ENCODE assay signal across 7 cellular contexts in genomic region chr9:22446950-22447606, GRCh38. TPM values are rescaled to one million over a fixed set of nuclear protein-coding genes. Genes with fewer than 3 reads are reported as not detected.
DNase-seq lines count a peak whose midpoint lies in the region; ATAC-seq and TF ChIP-seq lines count a peak whose summit lies in the region.

No MANE protein-coding gene starts in this region.

- H3K4me2 ChIP-seq in osteoblast (ENCODE audit: insufficient read depth, low read length) = peak overlapping the region; percentile 78

- H3K36me3 ChIP-seq in osteoblast (ENCODE audit: insufficient read depth, low read length) = no peaks in the 10 kb centered on the region
- no peaks in the 10 kb centered on the region for H3K36me3 ChIP-seq in MG63

- no peaks in the 10 kb centered on the region for H4K20me1 ChIP-seq in osteoblast (ENCODE audit: insufficient read depth, low read length)

- TF ChIP-seq CTCF in osteoblast (IDR thresholded peaks at IDR 0.05; ENCODE audit: extremely low read depth, low read depth, low read length) = no peak

- H3K9me3 ChIP-seq in osteoblast (ENCODE audit: low read depth, low read length) (no peaks in the 10 kb centered on the region), MG63 (no peaks in the 10 kb centered on the region)

- peak overlapping the region; percentile 72 for H3K4me3 ChIP-seq in osteoblast (ENCODE audit: insufficient read depth, low read length)
- no peak overlapping the region for H3K4me3 ChIP-seq in MG63

- H3K79me2 ChIP-seq in osteoblast (ENCODE audit: insufficient read depth, low read length) = no peaks in the 10 kb centered on the region

- DNase-seq in NCI-H510A treated with DMSO at 0.1 percent for 48 hours (lab: John Stamatoyannopoulos, UW) = peak; percentile 5
- DNase-seq in activated naive CD4-positive, alpha-beta T cell treated with anti-CD3 and anti-CD28 coated beads, Interleukin-2, amount 50 U/mL, for 16 hours = peak; percentile 41
- DNase-seq in head of caudate nucleus = peak in 41 of 42 donors; percentile 17 to 83 (median 58)
- peak; percentile 86 for DNase-seq in osteoblast (ENCODE audit: insufficient read length, low spot score, missing footprints)
- DNase-seq in MG63 = no peak

- intact Hi-C loops in head of caudate nucleus (cut with DNase I) = loop anchor here (10.0 kb wide), 1 partner anchor 632 kb away; no protein-coding TSS in a partner anchor

- ATAC-seq in GM18502 (IDR thresholded peaks at IDR 0.05; ENCODE audit: poor library complexity, unreplicated experiment) = peak; percentile 83
- ATAC-seq in HG02981 (IDR thresholded peaks at IDR 0.05; ENCODE audit: unreplicated experiment) = peak; percentile 79

- H3K27ac ChIP-seq in osteoblast (ENCODE audit: low read depth, low read length) = no peak overlapping the region

- H3K27me3 ChIP-seq in osteoblast (ENCODE audit: insufficient read depth, low read length) (peaks cover 37% of the 10 kb centered on the region), MG63 (no peaks in the 10 kb centered on the region)

- peaks cover 3% of the 10 kb centered on the region for H3K4me1 ChIP-seq in osteoblast (ENCODE audit: insufficient read depth, low read length)

- H2AFZ ChIP-seq in osteoblast (ENCODE audit: low read length) = peak overlapping the region; percentile 89

RNA-seq across cellular contexts. Expression of gene DMRTA1, which starts 0.5 kb away (rescaled TPM):
- 4.3 and 5.3 TPM in 2 replicates for total RNA-seq in osteoblast
- not detected in 2 replicates for total RNA-seq in MG63 (2014; rRNA removed; shearing (Covaris generic); ENCODE audit: low replicate concordance)
